8 cellular contexts compared by ENCODE assay signal in genomic region chr10:69901623-69902505, GRCh38.
A peak's percentile ranks its signal among the peaks of the same experiment; 100 is the strongest.
DNase-seq lines count a peak whose midpoint lies in the region; ATAC-seq, FAIRE-seq and TF ChIP-seq lines count a peak whose summit lies in the region.

No MANE protein-coding gene starts in this region.

- no peaks in the 10 kb centered on the region for H3F3A ChIP-seq in neural cell (ENCODE audit: insufficient read depth, low read length, poor library complexity, severe bottlenecking)

- peak; percentile 69 for TF ChIP-seq CTCF in epithelial cell of proximal tubule (conservative IDR thresholded peaks at IDR 0.05; ENCODE audit: low read depth, low read length)
- peak; percentile 55 for TF ChIP-seq CTCF in neural cell (IDR thresholded peaks at IDR 0.05; ENCODE audit: poor library complexity, severe bottlenecking)

- H3K79me2 ChIP-seq in neural cell (replicated peaks; ENCODE audit: insufficient read depth, low read length): no peaks in the 10 kb centered on the region

- FAIRE-seq in GM19239 (lab: Jason Lieb, UNC): no peak

- no peak for ATAC-seq in GM18909 (IDR thresholded peaks at IDR 0.05; ENCODE audit: poor library complexity, unreplicated experiment)
- no peak for ATAC-seq in HG02623 (IDR thresholded peaks at IDR 0.05; ENCODE audit: unreplicated experiment)

- DNase-seq in COLO829 (ENCODE audit: low spot score) (peak; percentile 44), GM19239 (ENCODE audit: insufficient read length, low spot score) (peak; percentile 46), RPMI7951 (ENCODE audit: low read depth) (peak; percentile 22), epithelial cell of proximal tubule (ENCODE audit: low read depth) (no peak)
- no peak for DNase-seq in activated CD4-positive, alpha-beta T cell treated with anti-CD3 and anti-CD28 coated beads for 1 hour

- H3K27ac ChIP-seq in neural cell (ENCODE audit: low read length): no peak overlapping the region

- H4K20me1 ChIP-seq in neural cell (ENCODE audit: insufficient read depth): no peaks in the 10 kb centered on the region

- no peaks in the 10 kb centered on the region for H3K36me3 ChIP-seq in neural cell (ENCODE audit: insufficient read depth, low read length)

- H3K4me3 ChIP-seq in epithelial cell of proximal tubule (ENCODE audit: low read depth, low read length) (no peak overlapping the region), neural cell (ENCODE audit: low read length) (no peak overlapping the region)

- no peak overlapping the region for H3K4me2 ChIP-seq in neural cell (ENCODE audit: low read length)

- H3K27me3 ChIP-seq in neural cell (ENCODE audit: insufficient read depth, low read depth, low read length): no peaks in the 10 kb centered on the region

- TF ChIP-seq EP300 in neural cell (conservative IDR thresholded peaks at IDR 0.05; ENCODE audit: poor library complexity, severe bottlenecking): no peak

- no peaks in the 10 kb centered on the region for H3K9me3 ChIP-seq in neural cell (ENCODE audit: low read length)

- H3K9ac ChIP-seq in neural cell (ENCODE audit: low read length): no peak overlapping the region

- peak; percentile 33 for TF ChIP-seq RAD21 in neural cell (conservative IDR thresholded peaks at IDR 0.05)

- no peaks in the 10 kb centered on the region for H3K9me2 ChIP-seq in neural cell (ENCODE audit: insufficient read depth, low read length)

- no peak overlapping the region for H2AFZ ChIP-seq in neural cell (ENCODE audit: low read depth, low read length)

TF ChIP-seq in neural cell, 6 proteins besides CTCF, POLR2A, EP300 and RAD21:
- TF ChIP-seq MXI1 (conservative IDR thresholded peaks at IDR 0.05; ENCODE audit: poor library complexity, severe bottlenecking): no peak
- peak; percentile 24 for TF ChIP-seq SMC3 (conservative IDR thresholded peaks at IDR 0.05; ENCODE audit: poor library complexity)
- TF ChIP-seq TAF1 (IDR thresholded peaks at IDR 0.05; ENCODE audit: low read depth): no peak
- no peak for TF ChIP-seq REST (IDR thresholded peaks at IDR 0.05; ENCODE audit: borderline replicate concordance)
- no peak for TF ChIP-seq EZH2 (IDR thresholded peaks at IDR 0.05; ENCODE audit: borderline replicate concordance, insufficient read depth, low read length, poor library complexity, severe bottlenecking)
- TF ChIP-seq POLR2AphosphoS5 (IDR thresholded peaks at IDR 0.05): peak; percentile 35
TF ChIP-seq in neural cell: peak in this region for 2.

Comparison
In these comparisons a context has a peak if more than half of its experiments do, and no peak if none do; other contexts are left out.
1. DNase-seq: peak in COLO829 (single experiment), GM19239 (single experiment) and RPMI7951 (single experiment); none in epithelial cell of proximal tubule (single experiment) and activated CD4-positive, alpha-beta T cell treated with anti-CD3 and anti-CD28 coated beads for 1 hour (single experiment).